Comparison of ENCODE assay signal across 35 cellular contexts in genomic region chr15:81500081-81500480, GRCh38.
"Had no signal": no experiment of that assay in that cellular context is flagged by ENCODE, and none has a peak within 500 bp of the region (broad histone marks: within the 10 kb centered on the region; RNA-seq: fewer than 3 reads in every experiment).

No MANE protein-coding gene starts in this region.

- DNase-seq: Karpas-422, Kasumi-1, MG63, MM.1S, MV-4-11, NCI-H1048, NCI-H1092, NCI-H1092 treated with DMSO at 0.1 percent for 48 hours, NCI-H1105, NCI-H1105 treated with DMSO at 0.1 percent for 48 hours, NCI-H1417, NCI-H1417 treated with DMSO at 0.1 percent for 48 hours, NCI-H1436, NCI-H1436 treated with DMSO at 0.1 percent for 48 hours, NCI-H146, NCI-H1694 treated with DMSO at 0.1 percent for 48 hours, NCI-H187, NCI-H187 treated with DMSO at 0.1 percent for 48 hours, NCI-H1930, NCI-H2029, NCI-H2029 treated with DMSO at 0.1 percent for 48 hours, NCI-H2081, NCI-H2081 treated with DMSO at 0.1 percent for 48 hours, NCI-H2107, NCI-H2171, NCI-H2171 treated with DMSO at 0.1 percent for 48 hours, NCI-H2227 treated with DMSO at 0.1 percent for 48 hours, NCI-H226, NCI-H345, NCI-H446, NCI-H446 treated with DMSO at 0.1 percent for 48 hours, NCI-H510A, NCI-H510A treated with DMSO at 0.1 percent for 48 hours, NCI-H524 had no signal

- H3K27ac ChIP-seq: KMS-11 had no signal

- H3K4me2 ChIP-seq: KMS-11 had no signal

- H3K4me3 ChIP-seq: MG63 had no signal

- H3K9ac ChIP-seq: KMS-11 had no signal

- H3K27me3 ChIP-seq: MG63 had no signal

- H3K36me3 ChIP-seq: MG63 had no signal
